ENCODE assay signal across 11 cellular contexts in the genomic region with DNA sequence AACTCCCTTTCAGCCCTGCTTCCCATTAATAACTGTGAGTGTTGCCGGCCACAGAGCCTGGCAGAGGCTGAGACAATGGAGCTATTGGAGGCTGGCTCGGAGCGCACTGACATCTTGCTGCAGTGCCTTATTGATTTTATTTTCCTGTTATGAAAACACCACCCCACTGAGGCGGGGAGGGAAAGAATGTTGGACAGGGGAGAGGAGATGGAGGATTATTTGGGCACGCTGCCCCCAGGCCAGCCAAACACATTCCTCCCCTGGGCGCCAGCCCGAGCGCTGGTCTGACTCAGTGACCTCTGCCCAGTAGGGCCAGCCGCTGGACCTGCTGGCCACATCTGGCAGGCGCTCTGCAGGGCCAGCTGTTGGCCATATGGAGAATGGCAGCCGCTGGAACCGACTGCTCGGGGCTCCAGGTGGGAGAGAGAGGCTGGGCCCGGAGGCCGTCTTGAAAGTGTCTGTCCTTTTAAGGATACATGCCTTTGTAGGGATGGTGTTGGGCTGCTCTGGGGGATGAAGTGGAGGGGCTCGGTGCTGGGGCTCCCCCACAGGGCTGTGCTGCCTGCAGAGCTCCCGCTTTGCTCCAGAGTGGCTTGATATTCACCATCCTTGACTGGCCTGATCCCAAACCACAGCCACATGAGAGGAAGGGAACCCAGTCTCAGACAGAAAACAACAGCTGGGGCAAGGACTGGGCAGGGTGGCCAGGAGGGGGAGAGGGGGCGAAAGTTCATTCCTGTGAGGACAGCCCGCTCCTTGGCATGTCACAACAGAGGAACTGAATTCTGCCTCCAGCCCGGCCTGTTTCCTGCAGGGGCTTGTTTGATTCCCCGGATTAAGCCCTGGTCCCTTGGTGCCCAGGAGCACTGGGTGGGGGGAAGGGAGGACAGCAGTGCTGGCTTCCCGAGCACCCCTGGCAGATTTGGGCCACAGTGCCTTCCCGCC.
A peak's percentile ranks its signal among the peaks of the same experiment; 100 is the strongest.
DNase-seq lines count a peak whose midpoint lies in the region; ATAC-seq and TF ChIP-seq lines count a peak whose summit lies in the region.
"Had no signal": no experiment of that assay in that cellular context is flagged by ENCODE, and none has a peak within 500 bp of the region (broad histone marks: within the 10 kb centered on the region; RNA-seq: fewer than 3 reads in every experiment).

No MANE protein-coding gene starts in this region.

- peak overlapping the region; percentile 54 for H3K27ac ChIP-seq in angular gyrus (ENCODE audit: low read depth, low read length)
- peak overlapping the region in 9 of 12 donors; percentile 13 to 77 (median 44) for H3K27ac ChIP-seq in heart left ventricle

- H3K36me3 ChIP-seq in heart left ventricle: no peaks in the 10 kb centered on the region

- ATAC-seq in heart left ventricle (peak; percentile 22 to 66 (median 40)), HG03342 (IDR thresholded peaks at IDR 0.05; ENCODE audit: unreplicated experiment) (no peak), GM21737 (IDR thresholded peaks at IDR 0.05; ENCODE audit: unreplicated experiment) (no peak)
- no peak for ATAC-seq in naive thymus-derived CD8-positive, alpha-beta T cell

- POLR2A ChIA-PET in naive thymus-derived CD8-positive, alpha-beta T cell (lab: Charles Lee): no interaction called here

- no peaks in the 10 kb centered on the region for H3K9me3 Mint-ChIP-seq in naive thymus-derived CD8-positive, alpha-beta T cell

- DNase-seq in Daoy (ENCODE audit: low read depth) (peak; percentile 67), heart left ventricle (peak in 4 of 5 donors; percentile 39 to 79 (median 72)), pons (ENCODE audit: low spot score) (peak; percentile 81), LoVo (ENCODE audit: low spot score) (no peak)
- DNase-seq in naive thymus-derived CD8-positive, alpha-beta T cell: no peak
- DNase-seq: activated CD4-positive, alpha-beta T cell treated with anti-CD3 and anti-CD28 coated beads, Interleukin-2, amount 50 U/mL, for 4 hours; DMS79 treated with DMSO at 0.1 percent for 48 hours; NCI-H1930 had no signal

- H3K4me3 ChIP-seq in heart left ventricle: no peak overlapping the region

- 68 to 86% (median 80%) methylated on average over 16 to 23 of the region's 23 CpGs for whole genome bisulfite sequencing in heart left ventricle, 4 donors

- intact Hi-C loops in heart left ventricle (cut with DNase I): loop anchor here in 1 of 10 donors (10.0 kb wide), 1 partner anchor 59 kb away; no protein-coding TSS in a partner anchor

- peaks cover 0 to 6% (median 3%) of the 10 kb centered on the region in 3 donors for H3K36me3 Mint-ChIP-seq in naive thymus-derived CD8-positive, alpha-beta T cell

- H3K27ac Mint-ChIP-seq in naive thymus-derived CD8-positive, alpha-beta T cell: no peak overlapping the region

- H3K4me1 Mint-ChIP-seq in naive thymus-derived CD8-positive, alpha-beta T cell: no peaks in the 10 kb centered on the region

- H3K4me3 Mint-ChIP-seq in naive thymus-derived CD8-positive, alpha-beta T cell: no peak overlapping the region

- H3K4me1 ChIP-seq in heart left ventricle: peaks cover 0 to 48% (median 6%) of the 10 kb centered on the region in 12 donors

- TF ChIP-seq POLR2A in heart left ventricle (IDR thresholded peaks at IDR 0.05): no peak

- peaks cover 0 to 5% (median 0%) of the 10 kb centered on the region in 5 donors for H3K27me3 Mint-ChIP-seq in naive thymus-derived CD8-positive, alpha-beta T cell

- TF ChIP-seq CTCF in heart left ventricle (IDR thresholded peaks at IDR 0.05): no peak

- no peaks in the 10 kb centered on the region for H3K27me3 ChIP-seq in heart left ventricle

- H3K9me3 ChIP-seq in heart left ventricle: no peaks in the 10 kb centered on the region

Comparison
In these comparisons a context has a peak if more than half of its experiments do, and no peak if none do; other contexts are left out.
1. DNase-seq: peak in Daoy (single experiment), heart left ventricle (4 of 5) and pons (single experiment); none in naive thymus-derived CD8-positive, alpha-beta T cell (0 of 10) and LoVo (single experiment).
2. ATAC-seq: peak in heart left ventricle (4 of 4); none in HG03342 (single experiment), naive thymus-derived CD8-positive, alpha-beta T cell (0 of 2) and GM21737 (single experiment).